8 cellular contexts compared by ENCODE assay signal in the genomic region with DNA sequence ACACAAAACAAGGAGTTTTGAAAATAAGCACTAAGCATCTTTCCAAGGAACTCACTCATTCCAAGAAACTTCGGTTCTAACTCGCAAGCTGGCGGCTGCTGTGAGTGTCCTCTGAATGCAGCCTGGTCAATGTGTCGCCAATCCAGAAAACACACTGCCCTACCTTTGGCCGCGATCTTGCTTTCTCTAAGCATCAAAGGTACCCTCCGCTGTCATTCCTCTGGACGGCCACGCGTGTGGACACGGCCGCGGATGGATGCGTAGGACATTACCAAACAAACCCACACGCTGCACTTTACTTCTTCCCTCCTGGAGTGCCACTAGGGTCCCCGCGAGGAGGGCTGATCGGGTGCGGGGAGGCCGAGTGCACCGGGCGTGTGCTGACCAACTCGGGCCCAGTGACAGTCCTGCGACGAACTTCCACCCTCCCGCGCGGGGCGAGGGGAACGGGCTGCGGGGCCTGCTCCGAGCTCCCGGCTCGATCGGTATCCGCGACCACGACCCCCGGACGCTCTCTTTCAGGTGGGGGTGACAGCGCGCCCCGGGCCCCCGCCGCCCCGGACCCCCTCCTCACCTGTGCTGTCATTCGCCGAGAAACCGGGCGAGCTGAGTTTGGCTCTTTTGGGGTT. TPM values are rescaled to one million over a fixed set of nuclear protein-coding genes. Genes with fewer than 3 reads are reported as not detected.
DNase-seq lines count a peak whose midpoint lies in the region; ATAC-seq and TF ChIP-seq lines count a peak whose summit lies in the region.

No MANE protein-coding gene starts in this region.

- H3K9me2 ChIP-seq in OCI-LY1 (ENCODE audit: low read depth, low read length): no peaks in the 10 kb centered on the region

- H3K4me3 ChIP-seq in A673 (ENCODE audit: low read depth, low read length, poor library complexity, severe bottlenecking) (peak overlapping the region; percentile 94), OCI-LY1 (ENCODE audit: low read depth, low read length, poor library complexity, severe bottlenecking) (peak overlapping the region; percentile 86)

- no TSS peak for BruUV-seq in A673 (replicated peaks; lab: Mats Ljungman, UMichigan)

- TF ChIP-seq CTCF in A673 (conservative IDR thresholded peaks at IDR 0.05; ENCODE audit: low read depth, low read length) (no peak), OCI-LY1 (IDR thresholded peaks at IDR 0.05; ENCODE audit: low read length) (no peak), brain (conservative IDR thresholded peaks at IDR 0.05) (no peak)

- ATAC-seq in GM19035 (IDR thresholded peaks at IDR 0.05; ENCODE audit: unreplicated experiment) (peak; percentile 13), left colon (peak; percentile 36)
- ATAC-seq in stimulated activated memory B cell treated with anti-CD40 and anti-IgM and Interleukin-4, amounts not matched to agents 10 μg/mL and 1 μg/mL and 100 μg/mL, for 72 hours: peak; percentile 1

- H2AFZ ChIP-seq in OCI-LY1 (ENCODE audit: low read length): no peak overlapping the region

- DNase-seq in A673 (ENCODE audit: low spot score) (peak; percentile 31), left colon (peak; percentile 34 to 46), T1000 (lab: John Stamatoyannopoulos, UW) (no peak), MV-4-11 (lab: John Stamatoyannopoulos, UW) (no peak)

- peaks cover 5% of the 10 kb centered on the region for H3K27me3 Mint-ChIP-seq in brain
- H3K27me3 Mint-ChIP-seq in stimulated activated memory B cell treated with anti-CD40 and anti-IgM and Interleukin-4, amounts not matched to agents 10 μg/mL and 1 μg/mL and 100 μg/mL, for 72 hours: peaks cover 7% of the 10 kb centered on the region

- peak overlapping the region; percentile 78 for H3K27ac ChIP-seq in A673 (ENCODE audit: low read depth, low read length, poor library complexity, severe bottlenecking)
- no peak overlapping the region for H3K27ac ChIP-seq in OCI-LY1 (ENCODE audit: low read depth, low read length, poor library complexity, severe bottlenecking)

- H3K4me1 Mint-ChIP-seq in brain: peaks cover 54% of the 10 kb centered on the region
- peaks cover 62% of the 10 kb centered on the region for H3K4me1 Mint-ChIP-seq in stimulated activated memory B cell treated with anti-CD40 and anti-IgM and Interleukin-4, amounts not matched to agents 10 μg/mL and 1 μg/mL and 100 μg/mL, for 72 hours

- H3K27me3 ChIP-seq in A673 (replicated peaks; ENCODE audit: insufficient read depth, low read depth, low read length, poor library complexity) (no peaks in the 10 kb centered on the region), OCI-LY1 (ENCODE audit: insufficient read depth, low read length) (peaks cover 7% of the 10 kb centered on the region; the same call in 1 of the 2 replicates)

- H3K4me1 ChIP-seq in A673 (ENCODE audit: insufficient read depth, low read length, poor library complexity, severe bottlenecking) (peaks cover 49% of the 10 kb centered on the region), OCI-LY1 (ENCODE audit: insufficient read depth, low read length, severe bottlenecking) (peaks cover 36% of the 10 kb centered on the region)

- peak overlapping the region; percentile 89 to 97 (median 91) for H3K4me3 Mint-ChIP-seq in brain
- peak overlapping the region; percentile 90 for H3K4me3 Mint-ChIP-seq in stimulated activated memory B cell treated with anti-CD40 and anti-IgM and Interleukin-4, amounts not matched to agents 10 μg/mL and 1 μg/mL and 100 μg/mL, for 72 hours

- H3F3A ChIP-seq in OCI-LY1 (ENCODE audit: insufficient read depth, low read length): no peaks in the 10 kb centered on the region

- POLR2A ChIA-PET in A673 (lab: Charles Lee; ENCODE audit: low non-redundant PET): no interaction called here

- intact Hi-C loops in A673 (cut with micrococcal nuclease; ENCODE audit: unreplicated experiment): loop anchor here (10.0 kb wide), 1 partner anchor 185 kb away; no protein-coding TSS in a partner anchor
- intact Hi-C loops in left colon (cut with DNase I, micrococcal nuclease): loop anchor here in 1 of 2 donors (10.0 kb wide), 1 partner anchor 185 kb away; no protein-coding TSS in a partner anchor

- peak overlapping the region; percentile 69 for H3K9ac ChIP-seq in OCI-LY1 (ENCODE audit: low read length)

- CTCF ChIA-PET in A673 (lab: Charles Lee): interaction anchor here (0.7 kb wide), 1 partner anchor 189 kb away, joined by 3 read pairs; no protein-coding TSS in a partner anchor

- H3K9me3 Mint-ChIP-seq in brain: peaks cover 0 to 8% (median 0%) of the 10 kb centered on the region in 5 experiments
- no peaks in the 10 kb centered on the region for H3K9me3 Mint-ChIP-seq in stimulated activated memory B cell treated with anti-CD40 and anti-IgM and Interleukin-4, amounts not matched to agents 10 μg/mL and 1 μg/mL and 100 μg/mL, for 72 hours

- H3K9me3 ChIP-seq in A673 (ENCODE audit: low read depth, low read length, poor library complexity, severe bottlenecking) (no peaks in the 10 kb centered on the region), OCI-LY1 (ENCODE audit: low read length) (no peaks in the 10 kb centered on the region)

- no peaks in the 10 kb centered on the region for H3K36me3 ChIP-seq in A673 (ENCODE audit: insufficient read depth, low read length, poor library complexity, severe bottlenecking)
- H3K36me3 ChIP-seq in OCI-LY1 (ENCODE audit: insufficient read depth, low read length): peaks cover 28% of the 10 kb centered on the region

- peaks cover 43% of the 10 kb centered on the region for H3K36me3 Mint-ChIP-seq in brain
- peaks cover 25% of the 10 kb centered on the region for H3K36me3 Mint-ChIP-seq in stimulated activated memory B cell treated with anti-CD40 and anti-IgM and Interleukin-4, amounts not matched to agents 10 μg/mL and 1 μg/mL and 100 μg/mL, for 72 hours

- peak overlapping the region; percentile 59 to 93 (median 87) for H3K27ac Mint-ChIP-seq in brain
- H3K27ac Mint-ChIP-seq in stimulated activated memory B cell treated with anti-CD40 and anti-IgM and Interleukin-4, amounts not matched to agents 10 μg/mL and 1 μg/mL and 100 μg/mL, for 72 hours: peak overlapping the region; percentile 76

- no peaks in the 10 kb centered on the region for H4K20me1 ChIP-seq in OCI-LY1 (ENCODE audit: insufficient read depth, low read length)

- peaks cover 39% of the 10 kb centered on the region for H3K79me2 ChIP-seq in OCI-LY1 (ENCODE audit: insufficient read depth, low read length)

- H3K4me2 ChIP-seq in OCI-LY1 (ENCODE audit: low read length): peak overlapping the region; percentile 93

RNA-seq across cellular contexts. Expression of gene CREBBP, which starts 1.1 kb away (rescaled TPM):
- total RNA-seq in A673 (2021): 76.1 and 79.6 TPM in 2 replicates
- polyA plus RNA-seq in brain (ENCODE audit: insufficient read depth, low read depth, low replicate concordance): 38.7 TPM
- total RNA-seq in left colon: 10 to 100 TPM; 59.3 to 60.7 TPM

Comparison
In these comparisons a context has a peak if more than half of its experiments do, and no peak if none do; other contexts are left out.
1. DNase-seq: peak in A673 (single experiment) and left colon (2 of 2); none in T1000 (single experiment) and MV-4-11 (single experiment).
2. Peak in every context shown above with its lines, with median percentiles within 50 percentile points of each other: ATAC-seq.